14 cellular contexts compared by ENCODE assay signal in genomic region chr3:6644070-6644929, GRCh38.
DNase-seq lines count a peak whose midpoint lies in the region; ATAC-seq and TF ChIP-seq lines count a peak whose summit lies in the region.
"Had no signal": no experiment of that assay in that cellular context is flagged by ENCODE, and none has a peak within 500 bp of the region (broad histone marks: within the 10 kb centered on the region; RNA-seq: fewer than 3 reads in every experiment).

No MANE protein-coding gene starts in this region.

- 85 to 92% (median 86%) methylated on average over 5 of the region's 5 CpGs for WGBS in stomach, 5 donors
- WGBS in tibial nerve, 2 donors, result 85% methylated on average over 5 of the region's 5 CpGs

- TF ChIP-seq EP300 in stomach (IDR thresholded peaks at IDR 0.05) (no peak), tibial nerve (IDR thresholded peaks at IDR 0.05) (no peak)

- H3K36me3 ChIP-seq in stomach, result no peaks in the 10 kb centered on the region
- H3K36me3 ChIP-seq in tibial nerve, result no peaks in the 10 kb centered on the region
- H3K36me3 ChIP-seq: uterus had no signal

- H3K27me3 ChIP-seq in stomach (no peaks in the 10 kb centered on the region), tibial nerve (no peaks in the 10 kb centered on the region)
- H3K27me3 ChIP-seq: hepatocyte, uterus had no signal

- intact Hi-C loops in stomach (cut with DNase I; ENCODE audit: low total_unique reads), result no loop called here

- peak; percentile 55 for DNase-seq in DMS53 treated with DMSO at 0.1 percent for 48 hours (lab: John Stamatoyannopoulos, UW; ENCODE audit: unreplicated experiment)
- DNase-seq in NCI-H82 (lab: John Stamatoyannopoulos, UW), result peak; percentile 57
- no peak for DNase-seq in GF-D8 (lab: John Stamatoyannopoulos, UW)
- no peak for DNase-seq in stomach
- DNase-seq in tibial nerve (ENCODE audit: low spot score in 2 of 2), result no peak
- DNase-seq: retina, uterus had no signal

- TF ChIP-seq CTCF in stomach (IDR thresholded peaks at IDR 0.05) (no peak), tibial nerve (IDR thresholded peaks at IDR 0.05) (no peak)

- H3K27ac ChIP-seq in stomach (no peak overlapping the region), tibial nerve (no peak overlapping the region)
- H3K27ac ChIP-seq: epithelial cell of prostate, hepatocyte, uterus had no signal

- H3K4me1 ChIP-seq in stomach, result no peaks in the 10 kb centered on the region
- no peaks in the 10 kb centered on the region for H3K4me1 ChIP-seq in tibial nerve
- H3K4me1 ChIP-seq: uterus had no signal

- no peak overlapping the region for H3K4me3 ChIP-seq in stomach
- no peak overlapping the region for H3K4me3 ChIP-seq in tibial nerve
- H3K4me3 ChIP-seq: hepatocyte, uterus had no signal

- ATAC-seq in GM19328 (IDR thresholded peaks at IDR 0.05; ENCODE audit: unreplicated experiment) (peak; percentile 45), HG03159 (IDR thresholded peaks at IDR 0.05; ENCODE audit: unreplicated experiment) (peak; percentile 42), HG02642 (IDR thresholded peaks at IDR 0.05; ENCODE audit: poor library complexity, unreplicated experiment) (no peak)
- ATAC-seq: left lobe of liver; natural killer cell treated with Interleukin-12 subunit alpha and Interleukin-12 subunit beta and Interleukin-15 and Interleukin-18, amount 100 ng/mL, for 72 hours had no signal

- H3K9me3 ChIP-seq in stomach (peaks cover 0 to 19% (median 0%) of the 10 kb centered on the region in 4 donors), tibial nerve (no peaks in the 10 kb centered on the region)
- H3K9me3 ChIP-seq: uterus had no signal

- TF ChIP-seq POLR2A in stomach (IDR thresholded peaks at IDR 0.05) (no peak), tibial nerve (IDR thresholded peaks at IDR 0.05) (no peak)

Comparison
In these comparisons a context has a peak if more than half of its experiments do, and no peak if none do; other contexts are left out.
1. DNase-seq: peak in DMS53 treated with DMSO at 0.1 percent for 48 hours (single experiment) and NCI-H82 (single experiment); none in GF-D8 (single experiment), stomach (single experiment) and tibial nerve (0 of 2).